Comparison of ENCODE assay signal across 25 cellular contexts in the genomic region with DNA sequence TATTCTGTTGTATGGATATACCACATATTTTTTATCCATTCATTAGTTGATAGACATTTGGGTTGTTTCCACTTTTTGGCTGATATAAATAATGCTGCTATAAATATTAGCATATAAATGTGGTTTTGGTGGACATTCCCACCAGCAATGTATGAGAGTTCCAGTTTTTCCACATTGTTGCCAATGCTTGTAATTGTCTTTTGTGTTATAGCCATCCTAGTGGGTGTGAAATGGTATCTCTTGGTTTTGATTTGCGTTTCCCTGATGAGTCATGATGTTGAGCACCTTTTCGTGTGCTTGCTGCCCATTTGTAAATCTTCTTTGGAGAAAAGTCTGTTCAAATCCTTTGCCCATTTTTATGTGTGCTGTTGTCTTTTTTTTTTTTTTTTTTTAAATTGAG.
"Had no signal": no experiment of that assay in that cellular context is flagged by ENCODE, and none has a peak within 500 bp of the region (broad histone marks: within the 10 kb centered on the region; RNA-seq: fewer than 3 reads in every experiment).

No MANE protein-coding gene starts in this region.

- H3K27ac ChIP-seq: cardiac muscle cell, hepatocyte, lower lobe of right lung, sigmoid colon, transverse colon, uterus had no signal

- H2AFZ ChIP-seq: hepatocyte had no signal

- H3K9me3 ChIP-seq: lower lobe of right lung, sigmoid colon, transverse colon, uterus had no signal

- H3K79me2 ChIP-seq: hepatocyte had no signal

- H3K4me3 Mint-ChIP-seq: activated CD4-positive, alpha-beta memory T cell treated with anti-CD3 and anti-CD28 coated beads, Interleukin-2, amount 10 ng/mL, durations not matched to agents 7 days and 5 days; activated naive CD8-positive, alpha-beta T cell treated with anti-CD3 and anti-CD28 coated beads, Interleukin-2, amount 10 ng/mL, durations not matched to agents 7 days and 5 days; activated T-cell treated with anti-CD3 and anti-CD28 coated beads, Interleukin-2, amount 50 U/mL, for 24 hours; immature natural killer cell; naive B cell; neural crest cell; stimulated activated naive B cell treated with anti-CD40 and anti-IgM and Interleukin-4, amounts not matched to agents 10 μg/mL and 1 μg/mL and 100 μg/mL, for 72 hours; T-helper 1 cell treated with Interleukin-12 subunit alpha and Interleukin-12 subunit beta and Interleukin-4 antibody, amounts not matched to agents 30 μg/mL and 1 μg/mL, for 36 hours had no signal

- H3K9me3 Mint-ChIP-seq: activated CD4-positive, alpha-beta memory T cell treated with anti-CD3 and anti-CD28 coated beads, Interleukin-2, amount 10 ng/mL, durations not matched to agents 7 days and 5 days; activated naive CD8-positive, alpha-beta T cell treated with anti-CD3 and anti-CD28 coated beads, Interleukin-2, amount 10 ng/mL, durations not matched to agents 7 days and 5 days; immature natural killer cell; neural crest cell had no signal

- H3K4me1 Mint-ChIP-seq: immature natural killer cell, naive B cell, neural crest cell had no signal

- H3K4me3 ChIP-seq: cardiac muscle cell, hepatocyte, lower lobe of right lung, sigmoid colon, transverse colon, uterus had no signal

- H3K27ac Mint-ChIP-seq: activated naive CD8-positive, alpha-beta T cell treated with anti-CD3 and anti-CD28 coated beads, Interleukin-2, amount 10 ng/mL, durations not matched to agents 7 days and 5 days; immature natural killer cell; naive B cell; stimulated activated naive B cell treated with anti-CD40 and anti-IgM and Interleukin-4, amounts not matched to agents 10 μg/mL and 1 μg/mL and 100 μg/mL, for 72 hours; T-helper 1 cell treated with Interleukin-12 subunit alpha and Interleukin-12 subunit beta and Interleukin-4 antibody, amounts not matched to agents 30 μg/mL and 1 μg/mL, for 36 hours had no signal

- H3K27me3 Mint-ChIP-seq: activated CD4-positive, alpha-beta memory T cell treated with anti-CD3 and anti-CD28 coated beads, Interleukin-2, amount 10 ng/mL, durations not matched to agents 7 days and 5 days; activated CD4-positive, alpha-beta T cell treated with anti-CD3 and anti-CD28 coated beads, Interleukin-2, amount 10 ng/mL, durations not matched to agents 24 days and 14 days; activated naive CD8-positive, alpha-beta T cell treated with anti-CD3 and anti-CD28 coated beads, Interleukin-2, amount 10 ng/mL, durations not matched to agents 7 days and 5 days; activated T-cell treated with anti-CD3 and anti-CD28 coated beads, Interleukin-2, amount 50 U/mL, for 24 hours; naive B cell; stimulated activated naive B cell treated with anti-CD40 and anti-IgM and Interleukin-4, amounts not matched to agents 10 μg/mL and 1 μg/mL and 100 μg/mL, for 72 hours had no signal

- DNase-seq: activated CD4-positive, alpha-beta memory T cell treated with anti-CD3 and anti-CD28 coated beads, Interleukin-2, amount 10 ng/mL, durations not matched to agents 7 days and 5 days; activated CD4-positive, alpha-beta T cell treated with anti-CD3 and anti-CD28 coated beads, Interleukin-2, amount 10 ng/mL, durations not matched to agents 24 days and 14 days; activated CD8-positive, alpha-beta memory T cell treated with anti-CD3 and anti-CD28 coated beads, Interleukin-2, amount 50 U/mL, for 4 hours; activated naive CD4-positive, alpha-beta T cell treated with Interleukin-2 at 50 U/mL for 16 hours; activated naive CD8-positive, alpha-beta T cell treated with anti-CD3 and anti-CD28 coated beads, Interleukin-2, amount 10 ng/mL, durations not matched to agents 7 days and 5 days; activated T-cell treated with anti-CD3 and anti-CD28 coated beads, Interleukin-2, amount 50 U/mL, for 24 hours; amygdala; erythroblast; glutamatergic neuron; immature natural killer cell; lower lobe of right lung; naive B cell; retina; sigmoid colon; stimulated activated CD4-positive, alpha-beta T cell treated with anti-CD3 and anti-CD28 coated beads, Interleukin-2, amount 100 ng/mL, for 48 hours; stimulated activated CD8-positive, alpha-beta memory T cell treated with anti-CD3 and anti-CD28 coated beads, Interleukin-4, amount 100 ng/mL, for 48 hours; stimulated activated naive B cell treated with anti-CD40 and anti-IgM and Interleukin-4, amounts not matched to agents 10 μg/mL and 1 μg/mL and 100 μg/mL, for 72 hours; transverse colon; uterus had no signal

- H3K27me3 ChIP-seq: cardiac muscle cell, hepatocyte, sigmoid colon, transverse colon, uterus had no signal

- H3K36me3 ChIP-seq: uterus had no signal

- H3K4me2 ChIP-seq: hepatocyte had no signal

- ATAC-seq: activated CD4-positive, CD25-positive, alpha-beta regulatory T cell treated with anti-CD3 and anti-CD28 coated beads, Interleukin-2, amount 50 U/mL, for 24 hours; left lobe of liver; lower lobe of right lung; stimulated activated naive B cell treated with anti-CD40 and anti-IgM and Interleukin-4, amounts not matched to agents 10 μg/mL and 1 μg/mL and 100 μg/mL, for 72 hours had no signal

- H3K4me1 ChIP-seq: lower lobe of right lung, sigmoid colon, uterus had no signal
